ENCODE assay signal across 9 cellular contexts in genomic region chr16:50265716-50266336, GRCh38. TPM values are rescaled to one million over a fixed set of nuclear protein-coding genes. Genes with fewer than 3 reads are reported as not detected.
DNase-seq lines count a peak whose midpoint lies in the region; FAIRE-seq and TF ChIP-seq lines count a peak whose summit lies in the region.
"Had no signal": no experiment of that assay in that cellular context is flagged by ENCODE, and none has a peak within 500 bp of the region (broad histone marks: within the 10 kb centered on the region; RNA-seq: fewer than 3 reads in every experiment).

No MANE protein-coding gene starts in this region.

- H3K27me3 ChIP-seq in GM23248 (replicated peaks; ENCODE audit: insufficient read depth) (no peaks in the 10 kb centered on the region), fibroblast of lung (ENCODE audit: control insufficient read depth, insufficient read depth, low read length) (no peaks in the 10 kb centered on the region), skeletal muscle satellite cell (ENCODE audit: control insufficient read depth, insufficient read depth, low read length) (no peaks in the 10 kb centered on the region)

- H3K36me3 ChIP-seq in GM23248 (ENCODE audit: low read depth) (no peaks in the 10 kb centered on the region), fibroblast of lung (ENCODE audit: control insufficient read depth, insufficient read depth, low read length) (no peaks in the 10 kb centered on the region), skeletal muscle satellite cell (ENCODE audit: insufficient read depth, low read length) (peaks cover 8% of the 10 kb centered on the region)

- H3K79me2 ChIP-seq in GM23248 (ENCODE audit: insufficient read depth) (peaks cover 78% of the 10 kb centered on the region), fibroblast of lung (ENCODE audit: control insufficient read depth, insufficient read depth, low read length) (peaks cover 2% of the 10 kb centered on the region)

- CTCF ChIA-PET in RWPE1 (lab: Yijun Ruan, JAX), result interaction anchor here (0.6 kb wide), 1 partner anchor 67 kb away, joined by 4 read pairs; no protein-coding TSS in a partner anchor

- no peaks in the 10 kb centered on the region for H3K9me2 ChIP-seq in GM23248 (ENCODE audit: insufficient read depth)

- H2AFZ ChIP-seq in GM23248, result peak overlapping the region; percentile 21
- peak overlapping the region; percentile 63 for H2AFZ ChIP-seq in fibroblast of lung (ENCODE audit: low read length)

- FAIRE-seq in frontal cortex (lab: Jason Lieb, UNC), result no peak

- DNase-seq in GM23248 (no peak), RWPE1 (ENCODE audit: low spot score) (no peak), fibroblast of lung (ENCODE audit: low read depth in 2 of 2) (no peak), GF-D8 (lab: John Stamatoyannopoulos, UW) (no peak), activated gamma-delta T cell treated with Interleukin-2 at 50 U/mL for 16 hours (no peak), frontal cortex (ENCODE audit: low spot score in 2 of 2) (no peak)
- DNase-seq: midbrain, NCI-H2081 treated with DMSO at 0.1 percent for 48 hours had no signal

- H3K4me2 ChIP-seq in GM23248 (ENCODE audit: unreplicated experiment) (peak overlapping the region; percentile 85), fibroblast of lung (ENCODE audit: extremely low read depth, insufficient read depth, low read length) (peak overlapping the region; percentile 90), skeletal muscle satellite cell (ENCODE audit: low read length) (peak overlapping the region; percentile 92)

- POLR2A ChIA-PET in RWPE1 (lab: Yijun Ruan, JAX; ENCODE audit: low non-redundant PET), result no interaction called here

- H3K9me3 ChIP-seq in GM23248 (ENCODE audit: low read depth) (no peaks in the 10 kb centered on the region), fibroblast of lung (ENCODE audit: control insufficient read depth, insufficient read depth, low read depth, low read length) (no peaks in the 10 kb centered on the region), skeletal muscle satellite cell (replicated peaks; ENCODE audit: low read length) (no peaks in the 10 kb centered on the region)

- peaks cover 29% of the 10 kb centered on the region for H3K4me1 ChIP-seq in GM23248 (ENCODE audit: insufficient read depth)
- peaks cover 15% of the 10 kb centered on the region for H3K4me1 ChIP-seq in fibroblast of lung (ENCODE audit: control insufficient read depth, extremely low read depth, insufficient read depth, low read length)
- H3K4me1 ChIP-seq in skeletal muscle satellite cell (ENCODE audit: control insufficient read depth, insufficient read depth, low read length), result peaks cover 74% of the 10 kb centered on the region

- peak overlapping the region; percentile 67; the same call in 1 of the 2 replicates for H3K4me3 ChIP-seq in GM23248
- peak overlapping the region in 2 of 4 experiments; percentile 44 to 55 for H3K4me3 ChIP-seq in fibroblast of lung (replicated peaks in 1 of 4; ENCODE audit: control extremely low read depth in 1 of 4, insufficient read depth in 1 of 4, low read depth in 3 of 4, low read length in 4 of 4)
- H3K4me3 ChIP-seq in skeletal muscle satellite cell (ENCODE audit: low read length), result peak overlapping the region; percentile 73

- H3F3A ChIP-seq in GM23248 (ENCODE audit: insufficient read depth), result peaks cover 13% of the 10 kb centered on the region

- H3K27ac ChIP-seq in GM23248 (peak overlapping the region; percentile 77), RWPE1 (peak overlapping the region; percentile 73), fibroblast of lung (ENCODE audit: insufficient read depth, low read length) (peak overlapping the region; percentile 75)

- TF ChIP-seq CTCF in RWPE1 (conservative IDR thresholded peaks at IDR 0.05; ENCODE audit: low read depth) (no peak), fibroblast of lung (conservative IDR thresholded peaks at IDR 0.05 in 1 of 2, IDR thresholded peaks at IDR 0.05 in 1 of 2; ENCODE audit: low read depth in 1 of 2, low read length in 2 of 2) (no peak)

- peak overlapping the region; percentile 86 for H3K9ac ChIP-seq in GM23248
- H3K9ac ChIP-seq in fibroblast of lung (ENCODE audit: insufficient read depth, low read length), result no peak overlapping the region
- H3K9ac ChIP-seq in skeletal muscle satellite cell (ENCODE audit: low read depth, low read length), result peak overlapping the region; percentile 88

- in situ Hi-C loops in GM23248 (cut with MboI), result no loop called here

- WGBS in GM23248 (ENCODE audit: low coverage in 1 of 2, low lambda C conversion rate in 2 of 2, missing lambda C conversion rate in 2 of 2), 2 experiments, result 84 to 88% methylated on average over 10 of the region's 10 CpGs

- H4K20me1 ChIP-seq in GM23248 (ENCODE audit: insufficient read depth), result no peaks in the 10 kb centered on the region
- H4K20me1 ChIP-seq in fibroblast of lung (ENCODE audit: control insufficient read depth, extremely low read depth, insufficient read depth, low read length), result no peaks in the 10 kb centered on the region

RNA-seq across cellular contexts. Expression of gene ADCY7, which starts 0.5 kb away (rescaled TPM):
- total RNA-seq in GM23248 (2014; rRNA removed; shearing (Covaris generic)), result 87.4 and 90.5 TPM in 2 replicates
- polyA plus RNA-seq in GM23248 (2016; fragmentation: Nextera tagmentation; extraction: Ambion mirVana), result 31.9 and 32.7 TPM in 2 replicates
- total RNA-seq in fibroblast of lung, result 34.0 and 34.7 TPM in 2 replicates
- 9.4 and 9.9 TPM in 2 replicates for polyA plus RNA-seq in fibroblast of lung
- polyA plus RNA-seq in fibroblast of lung (2012), result 11.4 and 13.9 TPM in 2 replicates
- polyA minus RNA-seq in fibroblast of lung (ENCODE audit: low replicate concordance), result 27.4 and 53.6 TPM in 2 replicates
- total RNA-seq in skeletal muscle satellite cell (2012; rRNA removed), result 57.0 and 57.7 TPM in 2 replicates
- 9.8 TPM for total RNA-seq in frontal cortex
